24 cellular contexts compared by ENCODE assay signal in genomic region chr6:19342616-19343015, GRCh38.
A peak's percentile ranks its signal among the peaks of the same experiment; 100 is the strongest.
DNase-seq lines count a peak whose midpoint lies in the region; ATAC-seq and TF ChIP-seq lines count a peak whose summit lies in the region.
"Had no signal": no experiment of that assay in that cellular context is flagged by ENCODE, and none has a peak within 500 bp of the region (broad histone marks: within the 10 kb centered on the region; RNA-seq: fewer than 3 reads in every experiment).

No MANE protein-coding gene starts in this region.

- H3K9me3 ChIP-seq in upper lobe of right lung: no peaks in the 10 kb centered on the region
- H3K9me3 ChIP-seq: BLaER1 treated with 17β-estradiol and CSF1 and Interleukin-3, amounts not matched to agents 10 nM and 100 nM had no signal

- H3K4me1 Mint-ChIP-seq in activated naive CD8-positive, alpha-beta T cell treated with anti-CD3 and anti-CD28 coated beads, Interleukin-2, amount 10 ng/mL, durations not matched to agents 7 days and 5 days: no peaks in the 10 kb centered on the region
- H3K4me1 Mint-ChIP-seq in activated naive CD8-positive, alpha-beta T cell treated with anti-CD3 and anti-CD28 coated beads, Interleukin-2, amount 50 U/mL, for 24 hours: no peaks in the 10 kb centered on the region
- H3K4me1 Mint-ChIP-seq: CD4-positive, alpha-beta memory T cell had no signal

- H3K9me3 Mint-ChIP-seq in activated naive CD8-positive, alpha-beta T cell treated with anti-CD3 and anti-CD28 coated beads, Interleukin-2, amount 10 ng/mL, durations not matched to agents 7 days and 5 days: peaks cover 2% of the 10 kb centered on the region
- H3K9me3 Mint-ChIP-seq in activated naive CD8-positive, alpha-beta T cell treated with anti-CD3 and anti-CD28 coated beads, Interleukin-2, amount 50 U/mL, for 24 hours: peaks cover 17% of the 10 kb centered on the region

- ATAC-seq in activated naive CD8-positive, alpha-beta T cell treated with anti-CD3 and anti-CD28 coated beads, Interleukin-2, amount 10 ng/mL, durations not matched to agents 7 days and 5 days (ENCODE audit: low read depth): no peak
- no peak for ATAC-seq in activated naive CD8-positive, alpha-beta T cell treated with anti-CD3 and anti-CD28 coated beads, Interleukin-2, amount 50 U/mL, for 24 hours
- ATAC-seq in upper lobe of right lung: no peak

- H3K4me3 ChIP-seq in choroid plexus epithelial cell (ENCODE audit: low read depth, low read length) (no peak overlapping the region), fibroblast of villous mesenchyme (ENCODE audit: low read depth, low read length) (no peak overlapping the region), upper lobe of right lung (no peak overlapping the region)
- H3K4me3 ChIP-seq: BLaER1 treated with 17β-estradiol and CSF1 and Interleukin-3, amounts not matched to agents 10 nM and 100 nM had no signal

- no peak overlapping the region for H3K27ac ChIP-seq in upper lobe of right lung
- H3K27ac ChIP-seq: 22Rv1; BLaER1 treated with 17β-estradiol and CSF1 and Interleukin-3, amounts not matched to agents 10 nM and 100 nM had no signal

- no peak overlapping the region for H3K4me3 Mint-ChIP-seq in activated naive CD8-positive, alpha-beta T cell treated with anti-CD3 and anti-CD28 coated beads, Interleukin-2, amount 10 ng/mL, durations not matched to agents 7 days and 5 days
- H3K4me3 Mint-ChIP-seq in activated naive CD8-positive, alpha-beta T cell treated with anti-CD3 and anti-CD28 coated beads, Interleukin-2, amount 50 U/mL, for 24 hours: no peak overlapping the region
- H3K4me3 Mint-ChIP-seq: CD4-positive, alpha-beta memory T cell had no signal

- peak overlapping the region; percentile 11 for H3K27ac Mint-ChIP-seq in activated naive CD8-positive, alpha-beta T cell treated with anti-CD3 and anti-CD28 coated beads, Interleukin-2, amount 10 ng/mL, durations not matched to agents 7 days and 5 days
- H3K27ac Mint-ChIP-seq in activated naive CD8-positive, alpha-beta T cell treated with anti-CD3 and anti-CD28 coated beads, Interleukin-2, amount 50 U/mL, for 24 hours: no peak overlapping the region
- H3K27ac Mint-ChIP-seq: CD4-positive, alpha-beta memory T cell had no signal

- no peak for TF ChIP-seq CTCF in choroid plexus epithelial cell (conservative IDR thresholded peaks at IDR 0.05; ENCODE audit: low read depth, low read length)
- no peak for TF ChIP-seq CTCF in fibroblast of villous mesenchyme (IDR thresholded peaks at IDR 0.05; ENCODE audit: insufficient read depth, low read depth, low read length)
- TF ChIP-seq CTCF in upper lobe of right lung (IDR thresholded peaks at IDR 0.05): no peak

- H3K27me3 ChIP-seq in upper lobe of right lung: no peaks in the 10 kb centered on the region
- H3K27me3 ChIP-seq: BLaER1 treated with 17β-estradiol and CSF1 and Interleukin-3, amounts not matched to agents 10 nM and 100 nM had no signal

- no peak for DNase-seq in activated naive CD8-positive, alpha-beta T cell treated with anti-CD3 and anti-CD28 coated beads, Interleukin-2, amount 10 ng/mL, durations not matched to agents 7 days and 5 days
- DNase-seq in activated naive CD8-positive, alpha-beta T cell treated with anti-CD3 and anti-CD28 coated beads, Interleukin-2, amount 50 U/mL, for 24 hours: no peak
- DNase-seq in choroid plexus epithelial cell (ENCODE audit: low read depth): peak; percentile 52
- peak; percentile 24 for DNase-seq in fibroblast of villous mesenchyme (ENCODE audit: low read depth)
- no peak for DNase-seq in upper lobe of right lung
- no peak for DNase-seq in retina
- no peak for DNase-seq in NOMO-1 treated with dmso at 0.1 percent for 144 hours (lab: John Stamatoyannopoulos, UW; ENCODE audit: unreplicated experiment)
- DNase-seq in cardiac septum (ENCODE audit: low spot score): no peak
- DNase-seq: Caco-2; CD4-positive, alpha-beta memory T cell; DMS 273 treated with DMSO at 0.1 percent for 48 hours; DMS79 treated with DMSO at 0.1 percent for 48 hours; GOT3; HCEC 1CT; KG1; NCI-H1105; NCI-H2029 treated with DMSO at 0.1 percent for 48 hours; NCI-H345; NCI-H524; NCI-H774; NK-92 treated with Interleukin-12 subunit alpha and Interleukin-12 subunit beta, amount 100 ng/mL, for 24 hours; Right ventricle myocardium superior had no signal

- intact Hi-C loops in upper lobe of right lung (cut with DNase I) (no loop called here), cardiac septum (cut with DNase I) (no loop called here)

- H3K36me3 ChIP-seq in upper lobe of right lung: no peaks in the 10 kb centered on the region
- H3K36me3 ChIP-seq: BLaER1 treated with 17β-estradiol and CSF1 and Interleukin-3, amounts not matched to agents 10 nM and 100 nM had no signal

- H3K4me1 ChIP-seq in upper lobe of right lung: no peaks in the 10 kb centered on the region
- H3K4me1 ChIP-seq: BLaER1 treated with 17β-estradiol and CSF1 and Interleukin-3, amounts not matched to agents 10 nM and 100 nM; Caco-2 had no signal

- H3K36me3 Mint-ChIP-seq in activated naive CD8-positive, alpha-beta T cell treated with anti-CD3 and anti-CD28 coated beads, Interleukin-2, amount 10 ng/mL, durations not matched to agents 7 days and 5 days: no peaks in the 10 kb centered on the region
- H3K36me3 Mint-ChIP-seq in activated naive CD8-positive, alpha-beta T cell treated with anti-CD3 and anti-CD28 coated beads, Interleukin-2, amount 50 U/mL, for 24 hours (ENCODE audit: low read depth): no peaks in the 10 kb centered on the region
- H3K36me3 Mint-ChIP-seq: CD4-positive, alpha-beta memory T cell had no signal

- H3K27me3 Mint-ChIP-seq in activated naive CD8-positive, alpha-beta T cell treated with anti-CD3 and anti-CD28 coated beads, Interleukin-2, amount 10 ng/mL, durations not matched to agents 7 days and 5 days: no peaks in the 10 kb centered on the region
- H3K27me3 Mint-ChIP-seq in activated naive CD8-positive, alpha-beta T cell treated with anti-CD3 and anti-CD28 coated beads, Interleukin-2, amount 50 U/mL, for 24 hours: no peaks in the 10 kb centered on the region
- H3K27me3 Mint-ChIP-seq: CD4-positive, alpha-beta memory T cell had no signal

- POLR2A ChIA-PET in activated naive CD8-positive, alpha-beta T cell treated with anti-CD3 and anti-CD28 coated beads, Interleukin-2, amount 10 ng/mL, durations not matched to agents 7 days and 5 days (lab: Charles Lee): no interaction called here

Comparison
In these comparisons a context has a peak if more than half of its experiments do, and no peak if none do; other contexts are left out.
1. DNase-seq: peak in choroid plexus epithelial cell (single experiment) and fibroblast of villous mesenchyme (single experiment); none in activated naive CD8-positive, alpha-beta T cell treated with anti-CD3 and anti-CD28 coated beads, Interleukin-2, amount 10 ng/mL, durations not matched to agents 7 days and 5 days (single experiment), activated naive CD8-positive, alpha-beta T cell treated with anti-CD3 and anti-CD28 coated beads, Interleukin-2, amount 50 U/mL, for 24 hours (single experiment), upper lobe of right lung (single experiment), retina (single experiment), NOMO-1 treated with dmso at 0.1 percent for 144 hours (single experiment) and cardiac septum (single experiment).